ENCODE assay signal across 10 cellular contexts in the genomic region with DNA sequence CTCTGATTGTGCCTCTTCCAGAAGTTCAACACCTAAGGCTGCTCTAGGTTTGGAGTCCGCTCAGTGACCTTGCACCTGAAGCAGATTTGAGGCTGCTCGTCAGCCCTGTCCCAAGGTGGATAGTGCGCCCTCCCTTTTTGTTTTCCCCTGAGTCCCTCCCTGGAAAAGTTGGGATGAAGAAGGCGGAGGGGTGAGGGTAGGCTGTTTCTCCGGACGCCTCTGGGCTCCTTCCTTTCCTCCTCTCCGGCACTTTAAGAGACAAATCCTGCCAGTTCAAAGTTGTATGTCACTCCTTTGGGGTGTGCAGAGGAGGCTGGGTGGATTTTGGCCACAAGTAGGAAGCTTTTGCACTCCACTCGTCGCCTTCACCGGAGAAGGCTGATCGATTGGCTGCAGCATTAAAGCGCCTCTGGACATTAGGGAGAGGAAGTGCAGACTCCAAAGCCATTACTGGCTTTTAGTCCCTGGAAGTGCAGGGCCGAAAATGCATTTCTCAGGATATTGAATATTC.
DNase-seq lines count a peak whose midpoint lies in the region; ATAC-seq, FAIRE-seq and TF ChIP-seq lines count a peak whose summit lies in the region.
"Had no signal": no experiment of that assay in that cellular context is flagged by ENCODE, and none has a peak within 500 bp of the region (broad histone marks: within the 10 kb centered on the region; RNA-seq: fewer than 3 reads in every experiment).

No MANE protein-coding gene starts in this region.

- DNase-seq in HuH-7.5 (ENCODE audit: low spot score): peak; percentile 13
- DNase-seq in HepG2 (ENCODE audit: low spot score): no peak
- DNase-seq in H4 (ENCODE audit: low spot score): no peak
- DNase-seq in NOMO-1 treated with DMSO at 0.1 percent for 48 hours (lab: John Stamatoyannopoulos, UW; ENCODE audit: unreplicated experiment): no peak
- no peak for DNase-seq in BE2C
- DNase-seq: NCI-H187 had no signal

- POLR2A ChIA-PET in HepG2 (lab: Yijun Ruan, JAX): no interaction called here

- no peak overlapping the region for H3K4me3 Mint-ChIP-seq in stimulated activated memory B cell treated with anti-CD40 and anti-IgM and Interleukin-4, amounts not matched to agents 10 μg/mL and 1 μg/mL and 100 μg/mL, for 72 hours

- H3K9ac ChIP-seq in HepG2 (ENCODE audit: insufficient read depth, low read depth, low read length): no peak overlapping the region

- H4K20me1 ChIP-seq in HepG2 (ENCODE audit: insufficient read depth, low read length): no peaks in the 10 kb centered on the region

- intact Hi-C loops in HepG2 (cut with micrococcal nuclease; ENCODE audit: unreplicated experiment): loop anchor here (10.0 kb wide), 1 partner anchor 198 kb away; no protein-coding TSS in a partner anchor

- in situ Hi-C loops in HepG2 (cut with HindIII; ENCODE audit: extremely low pct_ligation_motif_present, low pct_unique_long_range_greater_than_20kb): loop anchor here (10.0 kb wide), 1 partner anchor 208 kb away; no protein-coding TSS in a partner anchor

- H3K9me3 Mint-ChIP-seq in stimulated activated memory B cell treated with anti-CD40 and anti-IgM and Interleukin-4, amounts not matched to agents 10 μg/mL and 1 μg/mL and 100 μg/mL, for 72 hours: no peaks in the 10 kb centered on the region

- ATAC-seq in HepG2 (peak; percentile 63), HG03095 (IDR thresholded peaks at IDR 0.05; ENCODE audit: unreplicated experiment) (no peak)
- ATAC-seq in stimulated activated memory B cell treated with anti-CD40 and anti-IgM and Interleukin-4, amounts not matched to agents 10 μg/mL and 1 μg/mL and 100 μg/mL, for 72 hours: peak; percentile 21

- no TSS peak for BruUV-seq in HepG2 (replicated peaks; lab: Mats Ljungman, UMichigan)

- H3K36me3 Mint-ChIP-seq in stimulated activated memory B cell treated with anti-CD40 and anti-IgM and Interleukin-4, amounts not matched to agents 10 μg/mL and 1 μg/mL and 100 μg/mL, for 72 hours: no peaks in the 10 kb centered on the region

- H3K4me1 ChIP-seq in ectodermal cell (ENCODE audit: control insufficient read depth, insufficient read depth, low read length) (peaks cover 16% of the 10 kb centered on the region), HepG2 (ENCODE audit: insufficient read depth, low read length) (0 out of 2 replicates have a peak, but pooled peaks cover 8% of the 10 kb centered on the region), BE2C (no peaks in the 10 kb centered on the region)
- H3K4me1 ChIP-seq: HAP-1 had no signal

- no peak for TF ChIP-seq RAD21 in HepG2 (CRISPR knock-in tag; IDR thresholded peaks at IDR 0.05)

- H3K4me3 ChIP-seq in ectodermal cell (ENCODE audit: insufficient read depth, low read depth, low read length) (peak overlapping the region; percentile 58), HepG2 (replicated peaks in 1 of 3; ENCODE audit: insufficient read depth in 1 of 3, low read depth in 2 of 3, low read length in 3 of 3) (peak overlapping the region in 1 of 3 experiments; percentile 70; a peak in 1 of 6 replicates), BE2C (ENCODE audit: low read depth, low read length) (no peak overlapping the region)

- no peak for TF ChIP-seq POLR2A in HepG2 (IDR thresholded peaks at IDR 0.05; ENCODE audit: insufficient read depth in 1 of 2, low read depth in 2 of 2, low read length in 2 of 2)

- no peaks in the 10 kb centered on the region for H3K36me3 ChIP-seq in ectodermal cell (ENCODE audit: control insufficient read depth, insufficient read depth, low read length)
- no peaks in the 10 kb centered on the region for H3K36me3 ChIP-seq in HepG2 (replicated peaks in 1 of 2; ENCODE audit: control insufficient read depth in 1 of 2, insufficient read depth in 2 of 2, low read length in 2 of 2)
- no peaks in the 10 kb centered on the region for H3K36me3 ChIP-seq in BE2C
- H3K36me3 ChIP-seq: HAP-1 had no signal

- H3K79me2 ChIP-seq in HepG2 (ENCODE audit: insufficient read depth, low read length): no peaks in the 10 kb centered on the region

- TF ChIP-seq EP300 in HepG2 (IDR thresholded peaks at IDR 0.05; ENCODE audit: low read depth in 2 of 2, low read length in 2 of 2): no peak
- no peak for TF ChIP-seq EP300 in HepG2 (CRISPR knock-in tag; IDR thresholded peaks at IDR 0.05; ENCODE audit: borderline replicate concordance)

- H3K9me3 ChIP-seq in ectodermal cell (ENCODE audit: control insufficient read depth, low read length) (no peaks in the 10 kb centered on the region), HepG2 (ENCODE audit: low read length) (no peaks in the 10 kb centered on the region), BE2C (no peaks in the 10 kb centered on the region)
- H3K9me3 ChIP-seq: HAP-1 had no signal

- peaks cover 53% of the 10 kb centered on the region for H3K27me3 Mint-ChIP-seq in stimulated activated memory B cell treated with anti-CD40 and anti-IgM and Interleukin-4, amounts not matched to agents 10 μg/mL and 1 μg/mL and 100 μg/mL, for 72 hours

- H3K27me3 ChIP-seq in ectodermal cell (ENCODE audit: control insufficient read depth, insufficient read depth, low read length, poor library complexity, severe bottlenecking): peaks cover 51% of the 10 kb centered on the region
- peaks cover 6 to 46% of the 10 kb centered on the region in 2 experiments for H3K27me3 ChIP-seq in HepG2 (ENCODE audit: control insufficient read depth in 1 of 2, insufficient read depth in 2 of 2, low read length in 2 of 2)
- H3K27me3 ChIP-seq in BE2C: peaks cover 60% of the 10 kb centered on the region

- 26 to 45% methylated on average over 9 to 13 of the region's 13 CpGs for WGBS in ectodermal cell, 2 experiments
- 34% methylated on average over 11 of the region's 13 CpGs for WGBS in HepG2 (ENCODE audit: low lambda C conversion rate)

- no peak for TF ChIP-seq CTCF in HepG2 (CRISPR knock-in tag; IDR thresholded peaks at IDR 0.05)
- TF ChIP-seq CTCF in BE2C (IDR thresholded peaks at IDR 0.05; ENCODE audit: low read depth, low read length): no peak

- no peak for FAIRE-seq in HepG2 (lab: Jason Lieb, UNC)

- no peaks in the 10 kb centered on the region for H3K4me1 Mint-ChIP-seq in stimulated activated memory B cell treated with anti-CD40 and anti-IgM and Interleukin-4, amounts not matched to agents 10 μg/mL and 1 μg/mL and 100 μg/mL, for 72 hours

- H2AFZ ChIP-seq in HepG2 (ENCODE audit: low read length): no peak overlapping the region

- no peak overlapping the region for H3K27ac Mint-ChIP-seq in stimulated activated memory B cell treated with anti-CD40 and anti-IgM and Interleukin-4, amounts not matched to agents 10 μg/mL and 1 μg/mL and 100 μg/mL, for 72 hours

- no peak overlapping the region for H3K27ac ChIP-seq in ectodermal cell (ENCODE audit: insufficient read depth, low read depth, low read length, poor library complexity, severe bottlenecking)
- no peak overlapping the region for H3K27ac ChIP-seq in HepG2 (ENCODE audit: extremely low read length, insufficient read depth, low read length)

- H3K4me2 ChIP-seq in HepG2 (ENCODE audit: low read depth, low read length): peak overlapping the region; percentile 87

- CTCF ChIA-PET in HepG2 (lab: Yijun Ruan, JAX; ENCODE audit: low intra/inter-chr PET ratio, low total read pairs): no interaction called here

TF ChIP-seq in HepG2, 621 proteins besides CTCF, POLR2A, EP300 and RAD21 (continues in another document):
- TF ChIP-seq REPIN1 (CRISPR knock-in tag; IDR thresholded peaks at IDR 0.05; ENCODE audit: borderline replicate concordance, low read depth) (no peak), SRSF4 (IDR thresholded peaks at IDR 0.05; ENCODE audit: low read depth, low read length, poor library complexity, severe bottlenecking) (no peak), ZNF749 (CRISPR knock-in tag; IDR thresholded peaks at IDR 0.05; ENCODE audit: borderline replicate concordance) (no peak), GATA4 (IDR thresholded peaks at IDR 0.05; ENCODE audit: borderline replicate concordance, low read depth) (no peak), GTF3A (CRISPR knock-in tag; conservative IDR thresholded peaks at IDR 0.05) (no peak), ZNF317 (CRISPR knock-in tag; IDR thresholded peaks at IDR 0.05) (no peak)
- TF ChIP-seq, protein P1, sequence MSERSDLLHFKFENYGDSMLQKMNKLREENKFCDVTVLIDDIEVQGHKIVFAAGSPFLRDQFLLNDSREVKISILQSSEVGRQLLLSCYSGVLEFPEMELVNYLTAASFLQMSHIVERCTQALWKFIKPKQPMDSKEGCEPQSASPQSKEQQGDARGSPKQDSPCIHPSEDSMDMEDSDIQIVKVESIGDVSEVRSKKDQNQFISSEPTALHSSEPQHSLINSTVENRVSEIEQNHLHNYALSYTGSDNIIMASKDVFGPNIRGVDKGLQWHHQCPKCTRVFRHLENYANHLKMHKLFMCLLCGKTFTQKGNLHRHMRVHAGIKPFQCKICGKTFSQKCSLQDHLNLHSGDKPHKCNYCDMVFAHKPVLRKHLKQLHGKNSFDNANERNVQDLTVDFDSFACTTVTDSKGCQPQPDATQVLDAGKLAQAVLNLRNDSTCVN (CRISPR knock-in tag; IDR thresholded peaks at IDR 0.05; ENCODE audit: borderline replicate concordance): no peak
- TF ChIP-seq, protein P2, sequence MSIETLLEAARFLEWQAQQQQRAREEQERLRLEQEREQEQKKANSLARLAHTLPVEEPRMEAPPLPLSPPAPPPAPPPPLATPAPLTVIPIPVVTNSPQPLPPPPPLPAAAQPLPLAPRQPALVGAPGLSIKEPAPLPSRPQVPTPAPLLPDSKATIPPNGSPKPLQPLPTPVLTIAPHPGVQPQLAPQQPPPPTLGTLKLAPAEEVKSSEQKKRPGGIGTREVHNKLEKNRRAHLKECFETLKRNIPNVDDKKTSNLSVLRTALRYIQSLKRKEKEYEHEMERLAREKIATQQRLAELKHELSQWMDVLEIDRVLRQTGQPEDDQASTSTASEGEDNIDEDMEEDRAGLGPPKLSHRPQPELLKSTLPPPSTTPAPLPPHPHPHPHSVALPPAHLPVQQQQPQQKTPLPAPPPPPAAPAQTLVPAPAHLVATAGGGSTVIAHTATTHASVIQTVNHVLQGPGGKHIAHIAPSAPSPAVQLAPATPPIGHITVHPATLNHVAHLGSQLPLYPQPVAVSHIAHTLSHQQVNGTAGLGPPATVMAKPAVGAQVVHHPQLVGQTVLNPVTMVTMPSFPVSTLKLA (IDR thresholded peaks at IDR 0.05): no peak
